ENCODE assay signal across 8 cellular contexts in the genomic region with DNA sequence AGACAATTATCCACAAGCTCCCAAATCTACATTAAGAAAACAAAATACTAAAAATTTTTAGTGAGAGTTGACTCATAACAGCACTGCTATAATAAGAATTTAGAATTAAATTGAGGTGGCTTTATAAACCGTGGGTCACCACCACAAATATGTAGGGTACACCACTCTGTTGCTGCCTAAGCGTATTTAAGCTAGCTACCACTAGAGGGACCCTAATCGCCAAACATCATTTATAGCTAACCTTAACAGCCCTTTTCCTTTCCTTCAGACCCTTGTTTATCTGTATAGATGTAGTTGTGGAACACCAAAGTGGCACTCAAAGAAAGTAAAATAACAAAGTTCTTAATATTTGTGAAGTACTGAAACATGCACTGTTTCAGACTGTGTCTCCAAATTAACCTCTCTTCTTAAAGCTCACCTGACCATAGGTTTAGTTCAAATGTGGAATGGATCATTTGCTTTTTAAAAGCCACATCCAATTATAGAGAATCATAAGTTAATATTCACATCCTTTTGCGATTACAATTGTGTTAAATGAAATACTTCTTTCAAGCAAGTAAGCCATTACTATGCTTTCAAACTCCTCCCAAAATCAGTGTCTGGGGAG.
A peak's percentile ranks its signal among the peaks of the same experiment; 100 is the strongest.
DNase-seq lines count a peak whose midpoint lies in the region; ATAC-seq and TF ChIP-seq lines count a peak whose summit lies in the region.

No MANE protein-coding gene starts in this region.

- H2AFZ ChIP-seq in OCI-LY7 (ENCODE audit: low read length) (no peak overlapping the region), neuronal stem cell (ENCODE audit: low read length) (no peak overlapping the region)

- ATAC-seq in GM21723 (IDR thresholded peaks at IDR 0.05; ENCODE audit: unreplicated experiment) (peak; percentile 91), lung (ENCODE audit: insufficient read depth, low FRiP score) (peak; percentile 85)

- H3K4me2 ChIP-seq in OCI-LY7 (ENCODE audit: low read length) (no peak overlapping the region), neuronal stem cell (ENCODE audit: insufficient read depth, low read length, poor library complexity, severe bottlenecking) (no peak overlapping the region)

- 9 to 14% methylated on average over 4 of the region's 4 CpGs for WGBS in lung, 2 donors
- WGBS in neuronal stem cell (ENCODE audit: extremely low coverage in 2 of 2, insufficient read length in 2 of 2, insufficient replicate concordance in 1 of 2), 2 donors = no CpG with 5 or more reads among the region's 4 CpGs

- H3K36me3 ChIP-seq in OCI-LY7 (ENCODE audit: insufficient read depth, low read length) (no peaks in the 10 kb centered on the region), lung (ENCODE audit: control insufficient read depth in 2 of 2, insufficient read depth in 2 of 2, low read length in 2 of 2) (no peaks in the 10 kb centered on the region), neuronal stem cell (replicated peaks in 1 of 2; ENCODE audit: control insufficient read depth in 2 of 2, insufficient read depth in 2 of 2, low read length in 2 of 2) (no peaks in the 10 kb centered on the region)

- intact Hi-C loops in OCI-LY7 (cut with micrococcal nuclease; ENCODE audit: unreplicated experiment) = loop anchor here (2.0 to 5.0 kb wide), 2 partner anchors 396 to 739 kb away; no protein-coding TSS in a partner anchor

- H3K14ac ChIP-seq in neuronal stem cell (ENCODE audit: low read length) = no peak overlapping the region

- no peaks in the 10 kb centered on the region for H3K4me1 ChIP-seq in OCI-LY7 (ENCODE audit: insufficient read depth, low read length, poor library complexity, severe bottlenecking)
- H3K4me1 ChIP-seq in lung (ENCODE audit: control insufficient read depth in 2 of 2, insufficient read depth in 2 of 2, low read length in 2 of 2) = no peaks in the 10 kb centered on the region
- H3K4me1 ChIP-seq in neuronal stem cell (ENCODE audit: control insufficient read depth in 2 of 2, insufficient read depth in 1 of 2, low read depth in 1 of 2, low read length in 2 of 2) = peaks cover 9 to 14% of the 10 kb centered on the region in 2 donors

- no peak overlapping the region for H3K27ac ChIP-seq in OCI-LY7 (ENCODE audit: low read depth, low read length, poor library complexity, severe bottlenecking)
- no peak overlapping the region for H3K27ac ChIP-seq in coronary artery
- H3K27ac ChIP-seq in lung (ENCODE audit: low read depth in 1 of 2, low read length in 1 of 2) = no peak overlapping the region
- H3K27ac ChIP-seq in neuronal stem cell (replicated peaks; ENCODE audit: low read length) = no peak overlapping the region

- no peaks in the 10 kb centered on the region for H4K20me1 ChIP-seq in OCI-LY7 (ENCODE audit: insufficient read depth, low read length)

- CTCF ChIA-PET in OCI-LY7 (lab: Charles Lee; ENCODE audit: unreplicated experiment) = interaction anchor here (1.0 to 1.7 kb wide), 5 partner anchors 8 to 104 kb away, joined by 3 to 4 read pairs (median 3); no protein-coding TSS in a partner anchor

- H3K9me3 ChIP-seq in OCI-LY7 (ENCODE audit: low read length) = no peaks in the 10 kb centered on the region
- H3K9me3 ChIP-seq in lung (ENCODE audit: control insufficient read depth in 2 of 2, insufficient read depth in 1 of 2, low read length in 1 of 2) = no peaks in the 10 kb centered on the region
- H3K9me3 ChIP-seq in neuronal stem cell (replicated peaks in 1 of 2; ENCODE audit: control insufficient read depth in 2 of 2, insufficient read depth in 1 of 2, low read depth in 1 of 2, low read length in 2 of 2) = peaks cover 0 to 3% of the 10 kb centered on the region in 2 donors

- no peak overlapping the region for H2BK15ac ChIP-seq in neuronal stem cell (ENCODE audit: low read length)

- H3K4me3 ChIP-seq in OCI-LY7 (ENCODE audit: low read depth, low read length, poor library complexity, severe bottlenecking) (no peak overlapping the region), coronary artery (no peak overlapping the region), lung (no peak overlapping the region), neuronal stem cell (ENCODE audit: low read length in 2 of 2) (no peak overlapping the region)

- H3K9me2 ChIP-seq in OCI-LY7 (ENCODE audit: insufficient read depth, low read length) = no peaks in the 10 kb centered on the region

- H3K27me3 ChIP-seq in lung (ENCODE audit: control insufficient read depth, insufficient read depth) (no peaks in the 10 kb centered on the region), neuronal stem cell (ENCODE audit: control insufficient read depth in 3 of 3, insufficient read depth in 3 of 3, low read depth in 1 of 3, low read length in 3 of 3) (no peaks in the 10 kb centered on the region)

- POLR2A ChIA-PET in OCI-LY7 (lab: Charles Lee) = interaction anchor here (0.6 to 1.6 kb wide), 5 partner anchors 8 to 406 kb away, joined by 3 to 5 read pairs (median 3); no protein-coding TSS in a partner anchor

- no peak overlapping the region for H4K8ac ChIP-seq in neuronal stem cell (ENCODE audit: low read depth, low read length)

- no peak overlapping the region for H3K9ac ChIP-seq in neuronal stem cell (ENCODE audit: low read depth, low read length, poor library complexity)

- no peak overlapping the region for H3K4ac ChIP-seq in neuronal stem cell (ENCODE audit: low read length)

- no peak overlapping the region for H2BK120ac ChIP-seq in neuronal stem cell (ENCODE audit: low read depth, low read length)

- TF ChIP-seq RAD21 in Ishikawa (IDR thresholded peaks at IDR 0.05; ENCODE audit: low read depth) = peak; percentile 76

- peak; percentile 92 for TF ChIP-seq CTCF in OCI-LY7 (conservative IDR thresholded peaks at IDR 0.05; ENCODE audit: low read length)
- TF ChIP-seq CTCF in coronary artery (IDR thresholded peaks at IDR 0.05) = peak; percentile 45
- TF ChIP-seq CTCF in lung (IDR thresholded peaks at IDR 0.05; ENCODE audit: control extremely low read depth, extremely low read depth) = peak; percentile 46

- H3K79me1 ChIP-seq in neuronal stem cell (ENCODE audit: low read depth, low read length) = no peaks in the 10 kb centered on the region

- H3K23ac ChIP-seq in neuronal stem cell (ENCODE audit: low read depth, low read length, poor library complexity) = no peak overlapping the region

- no peak overlapping the region for H4K91ac ChIP-seq in neuronal stem cell (ENCODE audit: low read depth, low read length, poor library complexity)

- DNase-seq in SIG-M5 treated with dmso at 0.1 percent for 504 hours (lab: John Stamatoyannopoulos, UW; ENCODE audit: unreplicated experiment) (peak; percentile 60), SIG-M5 (lab: John Stamatoyannopoulos, UW) (no peak), OCI-LY7 (ENCODE audit: low spot score) (peak; percentile 50), coronary artery (ENCODE audit: low spot score) (no peak), lung (ENCODE audit: low spot score) (no peak), neuronal stem cell (ENCODE audit: low spot score) (no peak)

- H3K18ac ChIP-seq in neuronal stem cell (ENCODE audit: low read length) = no peak overlapping the region

- BruUV-seq in OCI-LY7 (replicated peaks; lab: Mats Ljungman, UMichigan) = no TSS peak

- no peak overlapping the region for H2AK5ac ChIP-seq in neuronal stem cell (ENCODE audit: low read depth, low read length)

- no peak overlapping the region for H2BK5ac ChIP-seq in neuronal stem cell (ENCODE audit: low read length)

- no peak for TF ChIP-seq EP300 in Ishikawa (IDR thresholded peaks at IDR 0.05; ENCODE audit: borderline replicate concordance)

- H2BK12ac ChIP-seq in neuronal stem cell (ENCODE audit: low read length) = no peak overlapping the region

- no peaks in the 10 kb centered on the region for H3K79me2 ChIP-seq in OCI-LY7 (ENCODE audit: insufficient read depth, low read depth, low read length)

TF ChIP-seq in Ishikawa, 13 proteins besides CTCF, POLR2A, EP300 and RAD21 (continues in another document):
- TF ChIP-seq FOXM1 (IDR thresholded peaks at IDR 0.05; ENCODE audit: borderline replicate concordance, low read depth) (no peak), CREB1 (IDR thresholded peaks at IDR 0.05; ENCODE audit: low read depth) (no peak), ZBTB7A (IDR thresholded peaks at IDR 0.05; ENCODE audit: low read depth) (no peak), TCF12 (IDR thresholded peaks at IDR 0.05; ENCODE audit: low read depth) (no peak), NFIC (IDR thresholded peaks at IDR 0.05) (no peak), CEBPB (IDR thresholded peaks at IDR 0.05) (no peak)
- TF ChIP-seq, protein P1, sequence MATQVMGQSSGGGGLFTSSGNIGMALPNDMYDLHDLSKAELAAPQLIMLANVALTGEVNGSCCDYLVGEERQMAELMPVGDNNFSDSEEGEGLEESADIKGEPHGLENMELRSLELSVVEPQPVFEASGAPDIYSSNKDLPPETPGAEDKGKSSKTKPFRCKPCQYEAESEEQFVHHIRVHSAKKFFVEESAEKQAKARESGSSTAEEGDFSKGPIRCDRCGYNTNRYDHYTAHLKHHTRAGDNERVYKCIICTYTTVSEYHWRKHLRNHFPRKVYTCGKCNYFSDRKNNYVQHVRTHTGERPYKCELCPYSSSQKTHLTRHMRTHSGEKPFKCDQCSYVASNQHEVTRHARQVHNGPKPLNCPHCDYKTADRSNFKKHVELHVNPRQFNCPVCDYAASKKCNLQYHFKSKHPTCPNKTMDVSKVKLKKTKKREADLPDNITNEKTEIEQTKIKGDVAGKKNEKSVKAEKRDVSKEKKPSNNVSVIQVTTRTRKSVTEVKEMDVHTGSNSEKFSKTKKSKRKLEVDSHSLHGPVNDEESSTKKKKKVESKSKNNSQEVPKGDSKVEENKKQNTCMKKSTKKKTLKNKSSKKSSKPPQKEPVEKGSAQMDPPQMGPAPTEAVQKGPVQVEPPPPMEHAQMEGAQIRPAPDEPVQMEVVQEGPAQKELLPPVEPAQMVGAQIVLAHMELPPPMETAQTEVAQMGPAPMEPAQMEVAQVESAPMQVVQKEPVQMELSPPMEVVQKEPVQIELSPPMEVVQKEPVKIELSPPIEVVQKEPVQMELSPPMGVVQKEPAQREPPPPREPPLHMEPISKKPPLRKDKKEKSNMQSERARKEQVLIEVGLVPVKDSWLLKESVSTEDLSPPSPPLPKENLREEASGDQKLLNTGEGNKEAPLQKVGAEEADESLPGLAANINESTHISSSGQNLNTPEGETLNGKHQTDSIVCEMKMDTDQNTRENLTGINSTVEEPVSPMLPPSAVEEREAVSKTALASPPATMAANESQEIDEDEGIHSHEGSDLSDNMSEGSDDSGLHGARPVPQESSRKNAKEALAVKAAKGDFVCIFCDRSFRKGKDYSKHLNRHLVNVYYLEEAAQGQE (IDR thresholded peaks at IDR 0.05; ENCODE audit: low read depth) = no peak
- TF ChIP-seq, protein P2, sequence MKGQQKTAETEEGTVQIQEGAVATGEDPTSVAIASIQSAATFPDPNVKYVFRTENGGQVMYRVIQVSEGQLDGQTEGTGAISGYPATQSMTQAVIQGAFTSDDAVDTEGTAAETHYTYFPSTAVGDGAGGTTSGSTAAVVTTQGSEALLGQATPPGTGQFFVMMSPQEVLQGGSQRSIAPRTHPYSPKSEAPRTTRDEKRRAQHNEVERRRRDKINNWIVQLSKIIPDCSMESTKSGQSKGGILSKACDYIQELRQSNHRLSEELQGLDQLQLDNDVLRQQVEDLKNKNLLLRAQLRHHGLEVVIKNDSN (IDR thresholded peaks at IDR 0.05) = no peak
- TF ChIP-seq, protein P3, sequence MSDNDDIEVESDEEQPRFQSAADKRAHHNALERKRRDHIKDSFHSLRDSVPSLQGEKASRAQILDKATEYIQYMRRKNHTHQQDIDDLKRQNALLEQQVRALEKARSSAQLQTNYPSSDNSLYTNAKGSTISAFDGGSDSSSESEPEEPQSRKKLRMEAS (IDR thresholded peaks at IDR 0.05) = no peak

Comparison
In these comparisons a context has a peak if more than half of its experiments do, and no peak if none do; other contexts are left out.
1. DNase-seq: peak in SIG-M5 treated with dmso at 0.1 percent for 504 hours (single experiment) and OCI-LY7 (single experiment); none in SIG-M5 (single experiment), coronary artery (single experiment), lung (single experiment) and neuronal stem cell (single experiment).
2. Peak in every context shown above with its lines, with median percentiles within 50 percentile points of each other: CTCF ChIP-seq.